27 cellular contexts compared by ENCODE assay signal in the genomic region with DNA sequence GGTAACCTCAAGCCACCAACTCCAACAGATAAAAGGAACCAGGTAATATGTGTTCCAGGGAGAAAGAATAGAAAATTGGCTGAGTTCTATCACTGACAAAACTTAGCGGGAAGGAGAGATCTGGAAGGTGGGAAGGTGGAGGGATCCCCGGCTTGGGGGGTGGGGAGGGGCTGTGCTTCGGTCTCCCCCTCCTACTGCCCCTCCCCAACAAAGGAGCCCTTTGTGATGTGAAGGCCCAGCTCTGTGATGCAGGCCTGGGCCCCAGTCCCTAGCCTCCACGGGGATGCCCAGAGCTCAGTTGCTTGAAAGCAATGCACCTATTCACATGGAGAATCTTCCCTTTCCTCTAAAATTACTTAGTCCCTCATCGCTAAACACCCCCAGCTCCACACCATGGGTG.
"Had no signal": no experiment of that assay in that cellular context is flagged by ENCODE, and none has a peak within 500 bp of the region (broad histone marks: within the 10 kb centered on the region; RNA-seq: fewer than 3 reads in every experiment).

No MANE protein-coding gene starts in this region.

- H3K36me3 ChIP-seq: breast epithelium, heart left ventricle, right atrium auricular region, suprapubic skin, tibial artery, upper lobe of right lung had no signal

- H3K9me3 Mint-ChIP-seq: immature natural killer cell, naive B cell had no signal

- H3K4me3 Mint-ChIP-seq: activated CD8-positive, alpha-beta memory T cell treated with anti-CD3 and anti-CD28 coated beads, Interleukin-2, amount 10 ng/mL, durations not matched to agents 7 days and 5 days; activated CD8-positive, alpha-beta T cell treated with anti-CD3 and anti-CD28 coated beads, Interleukin-2, amount 10 ng/mL, durations not matched to agents 7 days and 5 days; activated naive CD4-positive, alpha-beta T cell treated with anti-CD3 and anti-CD28 coated beads, Interleukin-2, amount 50 U/mL, for 24 hours; activated naive CD8-positive, alpha-beta T cell treated with anti-CD3 and anti-CD28 coated beads, Interleukin-2, amount 50 U/mL, for 24 hours; immature natural killer cell; naive B cell; nephron progenitor cell had no signal

- H3K4me3 ChIP-seq: breast epithelium, heart left ventricle, right atrium auricular region, smooth muscle cell, suprapubic skin, tibial artery, upper lobe of right lung had no signal

- H3K27ac ChIP-seq: breast epithelium, heart left ventricle, right atrium auricular region, suprapubic skin, tibial artery, upper lobe of right lung, VCaP had no signal

- H3K4me1 ChIP-seq: breast epithelium, right atrium auricular region, upper lobe of right lung had no signal

- H3K9me3 ChIP-seq: breast epithelium, heart left ventricle, right atrium auricular region, suprapubic skin, tibial artery, upper lobe of right lung had no signal

- H3K27ac Mint-ChIP-seq: activated CD8-positive, alpha-beta memory T cell treated with anti-CD3 and anti-CD28 coated beads, Interleukin-2, amount 10 ng/mL, durations not matched to agents 7 days and 5 days; activated CD8-positive, alpha-beta T cell treated with anti-CD3 and anti-CD28 coated beads, Interleukin-2, amount 10 ng/mL, durations not matched to agents 7 days and 5 days; activated naive CD4-positive, alpha-beta T cell treated with anti-CD3 and anti-CD28 coated beads, Interleukin-2, amount 50 U/mL, for 24 hours; activated naive CD8-positive, alpha-beta T cell treated with anti-CD3 and anti-CD28 coated beads, Interleukin-2, amount 50 U/mL, for 24 hours; activated T-helper 2 cell treated with anti-CD3 and anti-CD28 coated beads, Interferon-gamma antibody, Interleukin-2, Interleukin-4, amounts not matched to agents 10 μg/mL and 5 μg/mL and 100 μg/mL, durations not matched to agents 14 hours and 24 hours and 36 hours; immature natural killer cell; nephron progenitor cell had no signal

- DNase-seq: activated CD4-positive, alpha-beta T cell treated with anti-CD3 and anti-CD28 coated beads for 1 hour; activated CD8-positive, alpha-beta memory T cell treated with anti-CD3 and anti-CD28 coated beads, Interleukin-2, amount 10 ng/mL, durations not matched to agents 7 days and 5 days; activated CD8-positive, alpha-beta T cell treated with anti-CD3 and anti-CD28 coated beads, Interleukin-2, amount 10 ng/mL, durations not matched to agents 7 days and 5 days; activated naive CD8-positive, alpha-beta T cell treated with anti-CD3 and anti-CD28 coated beads, Interleukin-2, amount 50 U/mL, for 24 hours; activated T-cell treated with anti-CD3 and anti-CD28 coated beads, Interleukin-2, amount 50 U/mL, for 48 hours; central memory CD4-positive, alpha-beta T cell; foreskin fibroblast; heart left ventricle; immature natural killer cell; kidney; left colon; mammary epithelial cell; naive B cell; nephron progenitor cell; occipital lobe; stimulated activated CD4-positive, alpha-beta T cell treated with anti-CD3 and anti-CD28 coated beads, Interleukin-15, amount 100 ng/mL, for 24 hours; stimulated activated CD4-positive, alpha-beta T cell treated with anti-CD3 and anti-CD28 coated beads, Interleukin-2, amount 100 ng/mL, for 24 hours; stimulated activated naive CD4-positive, alpha-beta T cell; upper lobe of right lung had no signal

- H3K36me3 Mint-ChIP-seq: immature natural killer cell had no signal

- H3K27me3 ChIP-seq: breast epithelium, right atrium auricular region, suprapubic skin, upper lobe of right lung had no signal

- H3K4me2 ChIP-seq: smooth muscle cell had no signal

- H3K27me3 Mint-ChIP-seq: activated naive CD4-positive, alpha-beta T cell treated with anti-CD3 and anti-CD28 coated beads, Interleukin-2, amount 50 U/mL, for 24 hours; activated naive CD8-positive, alpha-beta T cell treated with anti-CD3 and anti-CD28 coated beads, Interleukin-2, amount 50 U/mL, for 24 hours had no signal
